10 cellular contexts compared by ENCODE assay signal in genomic region chr20:59604770-59605665, GRCh38. TPM values are rescaled to one million over a fixed set of nuclear protein-coding genes. Genes with fewer than 3 reads are reported as not detected.
DNase-seq lines count a peak whose midpoint lies in the region; ATAC-seq and TF ChIP-seq lines count a peak whose summit lies in the region.
"Had no signal": no experiment of that assay in that cellular context is flagged by ENCODE, and none has a peak within 500 bp of the region (broad histone marks: within the 10 kb centered on the region; RNA-seq: fewer than 3 reads in every experiment).

No MANE protein-coding gene starts in this region.

- no peak for TF ChIP-seq POLR2A in body of pancreas (IDR thresholded peaks at IDR 0.05)

- POLR2A ChIA-PET in activated CD4-positive, alpha-beta memory T cell treated with anti-CD3 and anti-CD28 coated beads, Interleukin-2, amount 10 ng/mL, durations not matched to agents 7 days and 5 days (lab: Charles Lee): interaction anchor here (1.1 kb wide), 1 partner anchor 29 kb away, joined by 3 read pairs; no protein-coding TSS in a partner anchor

- CTCF ChIA-PET in activated CD4-positive, alpha-beta memory T cell treated with anti-CD3 and anti-CD28 coated beads, Interleukin-2, amount 10 ng/mL, durations not matched to agents 7 days and 5 days (lab: Charles Lee): no interaction called here

- H3K4me3 Mint-ChIP-seq in activated CD4-positive, alpha-beta memory T cell treated with anti-CD3 and anti-CD28 coated beads, Interleukin-2, amount 10 ng/mL, durations not matched to agents 7 days and 5 days: no peak overlapping the region

- no peak overlapping the region for H3K27ac Mint-ChIP-seq in activated CD4-positive, alpha-beta memory T cell treated with anti-CD3 and anti-CD28 coated beads, Interleukin-2, amount 10 ng/mL, durations not matched to agents 7 days and 5 days

- no peaks in the 10 kb centered on the region for H3K4me1 Mint-ChIP-seq in activated CD4-positive, alpha-beta memory T cell treated with anti-CD3 and anti-CD28 coated beads, Interleukin-2, amount 10 ng/mL, durations not matched to agents 7 days and 5 days

- H3K36me3 ChIP-seq in HUES48 (ENCODE audit: control insufficient read depth, insufficient read depth, low read length) (no peaks in the 10 kb centered on the region), body of pancreas (replicated peaks in 1 of 2; ENCODE audit: insufficient read depth in 1 of 2, low read depth in 2 of 2) (no peaks in the 10 kb centered on the region)

- H3K27ac ChIP-seq in HUES48 (ENCODE audit: low read depth, low read length): no peak overlapping the region
- no peak overlapping the region for H3K27ac ChIP-seq in body of pancreas
- H3K27ac ChIP-seq in right cardiac atrium (ENCODE audit: low read length): no peak overlapping the region

- ATAC-seq in body of pancreas: peak; percentile 24
- ATAC-seq in right cardiac atrium: peak in 1 of 2 donors; percentile 53
- ATAC-seq in GM18868 (IDR thresholded peaks at IDR 0.05; ENCODE audit: unreplicated experiment): no peak

- H3K9me3 ChIP-seq in HUES48 (ENCODE audit: control insufficient read depth, insufficient read depth, low read length): no peaks in the 10 kb centered on the region
- H3K9me3 ChIP-seq in body of pancreas: no peaks in the 10 kb centered on the region
- H3K9me3 ChIP-seq in right cardiac atrium (ENCODE audit: control insufficient read depth, low read length): no peaks in the 10 kb centered on the region

- no peak for TF ChIP-seq CTCF in body of pancreas (IDR thresholded peaks at IDR 0.05)

- intact Hi-C loops in body of pancreas (cut with DNase I) (no loop called here), right cardiac atrium (cut with DNase I) (loop anchor here in 2 of 4 donors (5.0 kb wide), 2 partner anchors 142 to 147 kb away; no protein-coding TSS in a partner anchor)

- H3K27me3 ChIP-seq in HUES48 (ENCODE audit: control insufficient read depth, insufficient read depth, low read length): peaks cover 93% of the 10 kb centered on the region
- H3K27me3 ChIP-seq in body of pancreas: no peaks in the 10 kb centered on the region
- peaks cover 2% of the 10 kb centered on the region for H3K27me3 ChIP-seq in right cardiac atrium (ENCODE audit: control insufficient read depth, insufficient read depth)

- H3K4me1 ChIP-seq in HUES48 (ENCODE audit: control insufficient read depth, insufficient read depth, low read length): no peaks in the 10 kb centered on the region
- H3K4me1 ChIP-seq in body of pancreas: peaks cover 8% of the 10 kb centered on the region
- H3K4me1 ChIP-seq in right cardiac atrium (ENCODE audit: control insufficient read depth, insufficient read depth, low read length): no peaks in the 10 kb centered on the region

- DNase-seq in body of pancreas: no peak
- no peak for DNase-seq in right cardiac atrium
- peak; percentile 80 for DNase-seq in retina
- DNase-seq in activated CD4-positive, alpha-beta memory T cell treated with anti-CD3 and anti-CD28 coated beads, Interleukin-2, amount 10 ng/mL, durations not matched to agents 7 days and 5 days: no peak
- no peak for DNase-seq in HuH-7.5 (ENCODE audit: low spot score)
- DNase-seq: activated CD4-positive, alpha-beta T cell treated with anti-CD3 and anti-CD28 coated beads, Interleukin-2, amount 50 U/mL, for 4 hours; activated naive CD4-positive, alpha-beta T cell treated with anti-CD3 and anti-CD28 coated beads, Interleukin-2, amount 50 U/mL, for 16 hours; stimulated activated CD4-positive, alpha-beta T cell treated with anti-CD3 and anti-CD28 coated beads, Interleukin-1b, Interleukin-23, amount 100 ng/mL, for 48 hours had no signal

- no peaks in the 10 kb centered on the region for H3K9me3 Mint-ChIP-seq in activated CD4-positive, alpha-beta memory T cell treated with anti-CD3 and anti-CD28 coated beads, Interleukin-2, amount 10 ng/mL, durations not matched to agents 7 days and 5 days

- WGBS in body of pancreas, 2 donors: 1 to 3% methylated on average over 25 to 71 of the region's 92 CpGs
- 2% methylated on average over 92 of the region's 92 CpGs for WGBS in right cardiac atrium

- H3K4me3 ChIP-seq in HUES48 (ENCODE audit: low read depth, low read length) (peak overlapping the region; percentile 56), body of pancreas (no peak overlapping the region), right cardiac atrium (ENCODE audit: low read length) (peak overlapping the region; percentile 61)

- H3K9ac ChIP-seq in HUES48 (ENCODE audit: low read depth, low read length): no peak overlapping the region

- peaks cover 52% of the 10 kb centered on the region for H3K27me3 Mint-ChIP-seq in activated CD4-positive, alpha-beta memory T cell treated with anti-CD3 and anti-CD28 coated beads, Interleukin-2, amount 10 ng/mL, durations not matched to agents 7 days and 5 days

- H3K36me3 Mint-ChIP-seq in activated CD4-positive, alpha-beta memory T cell treated with anti-CD3 and anti-CD28 coated beads, Interleukin-2, amount 10 ng/mL, durations not matched to agents 7 days and 5 days (ENCODE audit: low read depth): no peaks in the 10 kb centered on the region

RNA-seq across cellular contexts. Expression of gene PHACTR3, which starts 0.7 kb away (rescaled TPM):
- total RNA-seq in body of pancreas (under 1 TPM; 0.52 to 0.66 TPM), right cardiac atrium (1 to 10 TPM; 2.8 to 8.4 (median 4.2) TPM)
- polyA plus RNA-seq in right cardiac atrium: 14.5 TPM
- total RNA-seq in activated CD4-positive, alpha-beta memory T cell treated with anti-CD3 and anti-CD28 coated beads, Interleukin-2, amount 10 ng/mL, durations not matched to agents 7 days and 5 days: not detected

Comparison
In these comparisons a context has a peak if more than half of its experiments do, and no peak if none do; other contexts are left out.
1. H3K4me3 ChIP-seq: peak in HUES48 (single experiment) and right cardiac atrium (single experiment); none in body of pancreas (0 of 2).